In the genomic region with DNA sequence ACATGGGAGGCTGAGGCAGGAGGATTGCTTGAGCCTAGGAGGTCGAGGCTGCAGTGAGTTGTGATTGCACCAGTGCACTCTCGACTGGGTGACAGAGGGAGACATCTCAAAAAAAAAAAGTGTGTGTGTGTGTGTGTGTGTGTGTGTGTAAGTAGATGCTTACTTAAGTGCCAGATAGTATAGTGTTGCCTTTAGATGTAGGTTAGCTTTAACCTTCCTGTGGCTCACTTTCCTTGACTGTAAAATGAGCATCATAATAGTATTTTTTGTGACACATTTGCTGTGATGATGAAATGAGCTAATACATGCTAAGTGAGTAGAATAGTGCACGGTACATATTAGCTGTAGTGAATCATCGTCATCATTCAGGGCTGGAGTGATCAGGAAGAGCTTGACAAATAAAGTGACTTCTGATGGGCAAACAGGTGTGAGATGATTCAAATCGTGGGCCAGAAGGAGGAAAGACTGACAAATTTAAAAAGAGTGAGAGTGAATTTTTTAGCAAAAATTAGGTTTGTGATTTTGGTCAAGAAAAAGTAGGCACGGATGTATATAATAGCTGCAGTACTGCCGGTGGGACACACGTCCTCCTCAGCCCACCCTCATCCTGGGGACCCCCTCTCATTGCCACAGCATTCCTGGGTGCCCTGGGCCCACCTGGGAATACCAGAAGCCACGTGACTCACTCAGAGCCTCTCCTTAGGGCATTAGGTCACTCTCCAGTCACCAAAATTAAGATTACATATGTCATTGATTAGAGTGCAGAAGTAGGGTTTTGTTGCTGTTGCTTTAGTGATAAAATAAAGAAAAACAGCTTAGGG, we compare ENCODE assay signal across 10 cellular contexts.
DNase-seq lines count a peak whose midpoint lies in the region; ATAC-seq and FAIRE-seq lines count a peak whose summit lies in the region.
"Had no signal": no experiment of that assay in that cellular context is flagged by ENCODE, and none has a peak within 500 bp of the region (broad histone marks: within the 10 kb centered on the region; RNA-seq: fewer than 3 reads in every experiment).

No MANE protein-coding gene starts in this region.

- H3K9me3 ChIP-seq in effector memory CD4-positive, alpha-beta T cell (ENCODE audit: control insufficient read depth, low read length) = no peaks in the 10 kb centered on the region

- no peak for FAIRE-seq in GM19239 (lab: Jason Lieb, UNC)
- FAIRE-seq: astrocyte had no signal

- peak overlapping the region; percentile 93 for H3K27ac ChIP-seq in effector memory CD4-positive, alpha-beta T cell (ENCODE audit: insufficient read depth, low read length, poor library complexity, severe bottlenecking)

- no peaks in the 10 kb centered on the region for H3K27me3 ChIP-seq in effector memory CD4-positive, alpha-beta T cell (replicated peaks; ENCODE audit: control insufficient read depth, insufficient read depth, low read length, poor library complexity, severe bottlenecking)

- H3K4me3 ChIP-seq in effector memory CD4-positive, alpha-beta T cell (ENCODE audit: insufficient read depth, low read depth, low read length, poor library complexity, severe bottlenecking) = no peak overlapping the region

- H3K36me3 ChIP-seq in effector memory CD4-positive, alpha-beta T cell (ENCODE audit: control insufficient read depth, insufficient read depth, low read length) = peaks cover 4% of the 10 kb centered on the region

- DNase-seq in activated CD8-positive, alpha-beta memory T cell treated with anti-CD3 and anti-CD28 coated beads for 24 hours = peak; percentile 62
- no peak for DNase-seq in activated CD8-positive, alpha-beta memory T cell treated with anti-CD3 and anti-CD28 coated beads, Interleukin-2, amount 50 U/mL, for 48 hours
- peak; percentile 44 for DNase-seq in RKO (ENCODE audit: low spot score)
- no peak for DNase-seq in effector memory CD4-positive, alpha-beta T cell
- no peak for DNase-seq in stimulated activated naive CD8-positive, alpha-beta T cell treated with anti-CD3 and anti-CD28 coated beads, Interleukin-15, Interleukin-2, amounts not matched to agents 100 U/mL and 50 U/mL, for 24 hours
- DNase-seq in middle frontal gyrus (ENCODE audit: extremely low spot score, low spot score) = no peak
- DNase-seq in GM19239 (ENCODE audit: insufficient read length, low spot score) = no peak
- no peak for DNase-seq in SW 1271 (lab: John Stamatoyannopoulos, UW)
- DNase-seq: nucleus accumbens had no signal

- ATAC-seq in stimulated activated naive CD8-positive, alpha-beta T cell treated with anti-CD3 and anti-CD28 coated beads, Interleukin-15, Interleukin-2, amounts not matched to agents 100 U/mL and 50 U/mL, for 24 hours = peak; percentile 67

- H3K4me1 ChIP-seq in effector memory CD4-positive, alpha-beta T cell (ENCODE audit: control insufficient read depth, insufficient read depth, low read length, poor library complexity, severe bottlenecking) = peaks cover 90% of the 10 kb centered on the region

Comparison
In these comparisons a context has a peak if more than half of its experiments do, and no peak if none do; other contexts are left out.
1. DNase-seq: peak in activated CD8-positive, alpha-beta memory T cell treated with anti-CD3 and anti-CD28 coated beads for 24 hours (single experiment) and RKO (single experiment); none in activated CD8-positive, alpha-beta memory T cell treated with anti-CD3 and anti-CD28 coated beads, Interleukin-2, amount 50 U/mL, for 48 hours (single experiment), effector memory CD4-positive, alpha-beta T cell (0 of 3), stimulated activated naive CD8-positive, alpha-beta T cell treated with anti-CD3 and anti-CD28 coated beads, Interleukin-15, Interleukin-2, amounts not matched to agents 100 U/mL and 50 U/mL, for 24 hours (single experiment), middle frontal gyrus (single experiment), GM19239 (single experiment) and SW 1271 (0 of 2).